In genomic region chr14:79100578-79100977, GRCh38 we compare ENCODE assay signal across 6 cellular contexts.
"Had no signal": no experiment of that assay in that cellular context is flagged by ENCODE, and none has a peak within 500 bp of the region (broad histone marks: within the 10 kb centered on the region; RNA-seq: fewer than 3 reads in every experiment).

No MANE protein-coding gene starts in this region.

- H3K4me2 ChIP-seq: GM23338 had no signal

- H2AFZ ChIP-seq: GM23338 had no signal

- H3K4me3 ChIP-seq: GM23338, K562 had no signal

- H3K27ac Mint-ChIP-seq: GM23338, H9 had no signal

- H3K4me3 Mint-ChIP-seq: GM23338, H9 had no signal

- H3K9me3 Mint-ChIP-seq: GM23338 had no signal

- DNase-seq: H9, HCEC 1CT, IMR-90, KG1 had no signal

- ATAC-seq: GM23338, K562 had no signal
